13 cellular contexts compared by ENCODE assay signal in genomic region chr9:126108240-126108639, GRCh38.
DNase-seq lines count a peak whose midpoint lies in the region; ATAC-seq and TF ChIP-seq lines count a peak whose summit lies in the region.
"Had no signal": no experiment of that assay in that cellular context is flagged by ENCODE, and none has a peak within 500 bp of the region (broad histone marks: within the 10 kb centered on the region; RNA-seq: fewer than 3 reads in every experiment).

No MANE protein-coding gene starts in this region.

- no peaks in the 10 kb centered on the region for H3K36me3 Mint-ChIP-seq in natural killer cell treated with Interleukin-12 subunit alpha and Interleukin-12 subunit beta and Interleukin-15 and Interleukin-18, amount 100 ng/mL, for 72 hours
- H3K36me3 Mint-ChIP-seq in natural killer cell = no peaks in the 10 kb centered on the region
- H3K36me3 Mint-ChIP-seq: activated CD8-positive, alpha-beta memory T cell treated with anti-CD3 and anti-CD28 coated beads, Interleukin-2, amount 10 ng/mL, durations not matched to agents 7 days and 5 days had no signal

- H3K4me1 ChIP-seq in iPS DF 6.9 (ENCODE audit: control insufficient read depth, insufficient read depth, low read length) (no peaks in the 10 kb centered on the region), MM.1S (ENCODE audit: low read length) (no peaks in the 10 kb centered on the region)

- no peaks in the 10 kb centered on the region for H3F3A ChIP-seq in MM.1S (ENCODE audit: insufficient read depth, low read length)

- no peaks in the 10 kb centered on the region for H3K9me3 ChIP-seq in iPS DF 6.9 (ENCODE audit: control insufficient read depth, insufficient read depth, low read length)
- H3K9me3 ChIP-seq in MM.1S (replicated peaks; ENCODE audit: insufficient read depth, low read length) = no peaks in the 10 kb centered on the region

- H3K27ac ChIP-seq in iPS DF 6.9 (ENCODE audit: low read length) (no peak overlapping the region), MM.1S (ENCODE audit: low read length) (no peak overlapping the region)

- H3K4me3 Mint-ChIP-seq in natural killer cell treated with Interleukin-12 subunit alpha and Interleukin-12 subunit beta and Interleukin-15 and Interleukin-18, amount 100 ng/mL, for 72 hours = no peak overlapping the region
- H3K4me3 Mint-ChIP-seq in natural killer cell = no peak overlapping the region
- H3K4me3 Mint-ChIP-seq: activated CD8-positive, alpha-beta memory T cell treated with anti-CD3 and anti-CD28 coated beads, Interleukin-2, amount 10 ng/mL, durations not matched to agents 7 days and 5 days; activated naive CD8-positive, alpha-beta T cell treated with anti-CD3 and anti-CD28 coated beads, Interleukin-2, amount 10 ng/mL, durations not matched to agents 7 days and 5 days; dendritic cell treated with granulocyte-macrophage colony-stimulating factor and Interleukin-4, amounts not matched to agents 40 ng/mL and 50 ng/mL, for 4 days had no signal

- H3K27me3 Mint-ChIP-seq in natural killer cell treated with Interleukin-12 subunit alpha and Interleukin-12 subunit beta and Interleukin-15 and Interleukin-18, amount 100 ng/mL, for 72 hours = peaks cover 14 to 39% of the 10 kb centered on the region in 2 donors
- peaks cover 0 to 14% of the 10 kb centered on the region in 2 donors for H3K27me3 Mint-ChIP-seq in natural killer cell (ENCODE audit: low read depth in 2 of 2)

- no peaks in the 10 kb centered on the region for H3K9me3 Mint-ChIP-seq in natural killer cell treated with Interleukin-12 subunit alpha and Interleukin-12 subunit beta and Interleukin-15 and Interleukin-18, amount 100 ng/mL, for 72 hours
- H3K9me3 Mint-ChIP-seq in natural killer cell = no peaks in the 10 kb centered on the region
- H3K9me3 Mint-ChIP-seq: activated naive CD8-positive, alpha-beta T cell treated with anti-CD3 and anti-CD28 coated beads, Interleukin-2, amount 10 ng/mL, durations not matched to agents 7 days and 5 days; dendritic cell treated with granulocyte-macrophage colony-stimulating factor and Interleukin-4, amounts not matched to agents 40 ng/mL and 50 ng/mL, for 4 days had no signal

- H3K4me3 ChIP-seq in iPS DF 6.9 (ENCODE audit: low read length) = no peak overlapping the region
- H3K4me3 ChIP-seq in MM.1S (ENCODE audit: low read length) = no peak overlapping the region

- H3K9ac ChIP-seq in MM.1S (ENCODE audit: low read length) = no peak overlapping the region

- H2AFZ ChIP-seq in MM.1S (ENCODE audit: low read length) = no peak overlapping the region

- H3K27ac Mint-ChIP-seq in natural killer cell treated with Interleukin-12 subunit alpha and Interleukin-12 subunit beta and Interleukin-15 and Interleukin-18, amount 100 ng/mL, for 72 hours = no peak overlapping the region
- no peak overlapping the region for H3K27ac Mint-ChIP-seq in natural killer cell
- H3K27ac Mint-ChIP-seq: activated CD8-positive, alpha-beta memory T cell treated with anti-CD3 and anti-CD28 coated beads, Interleukin-2, amount 10 ng/mL, durations not matched to agents 7 days and 5 days; activated naive CD8-positive, alpha-beta T cell treated with anti-CD3 and anti-CD28 coated beads, Interleukin-2, amount 10 ng/mL, durations not matched to agents 7 days and 5 days; dendritic cell treated with granulocyte-macrophage colony-stimulating factor and Interleukin-4, amounts not matched to agents 40 ng/mL and 50 ng/mL, for 4 days had no signal

- no CpG with 5 or more reads among the region's 11 CpGs for WGBS in iPS DF 6.9 (ENCODE audit: insufficient coverage, insufficient read length)

- H4K20me1 ChIP-seq in MM.1S (ENCODE audit: insufficient read depth, low read length) = no peaks in the 10 kb centered on the region

- H3K9me2 ChIP-seq in MM.1S (replicated peaks; ENCODE audit: insufficient read depth, low read length) = no peaks in the 10 kb centered on the region

- peak; percentile 32 for DNase-seq in natural killer cell treated with Interleukin-12 subunit alpha and Interleukin-12 subunit beta and Interleukin-15 and Interleukin-18, amount 100 ng/mL, for 72 hours (ENCODE audit: low spot score)
- DNase-seq in natural killer cell (no peak), amniotic epithelial cell (ENCODE audit: low read depth) (peak; percentile 26), iPS DF 6.9 (ENCODE audit: low read depth, low spot score) (peak; percentile 11), MM.1S (no peak), NCI-H2029 (lab: John Stamatoyannopoulos, UW) (no peak), cerebellar cortex (ENCODE audit: low spot score) (no peak)
- DNase-seq: activated CD8-positive, alpha-beta memory T cell treated with anti-CD3 and anti-CD28 coated beads, Interleukin-2, amount 10 ng/mL, durations not matched to agents 7 days and 5 days; activated naive CD8-positive, alpha-beta T cell treated with anti-CD3 and anti-CD28 coated beads, Interleukin-2, amount 10 ng/mL, durations not matched to agents 7 days and 5 days; NCI-H524 treated with DMSO at 0.1 percent for 48 hours; occipital lobe had no signal

- no peak overlapping the region for H3K4me2 ChIP-seq in MM.1S (ENCODE audit: low read depth, low read length)

- H3K27me3 ChIP-seq in iPS DF 6.9 (ENCODE audit: control insufficient read depth, insufficient read depth, low read length) (no peaks in the 10 kb centered on the region), MM.1S (replicated peaks; ENCODE audit: insufficient read depth, low read length) (peaks cover 24% of the 10 kb centered on the region; the same call in 1 of the 2 replicates)

- intact Hi-C loops in natural killer cell (cut with micrococcal nuclease) = no loop called here

- no peaks in the 10 kb centered on the region for H3K79me2 ChIP-seq in MM.1S (ENCODE audit: low read length)

- H3K36me3 ChIP-seq in iPS DF 6.9 (ENCODE audit: control insufficient read depth, insufficient read depth, low read length) = no peaks in the 10 kb centered on the region
- no peaks in the 10 kb centered on the region for H3K36me3 ChIP-seq in MM.1S (replicated peaks; ENCODE audit: insufficient read depth, low read length)

- ATAC-seq in natural killer cell treated with Interleukin-12 subunit alpha and Interleukin-12 subunit beta and Interleukin-15 and Interleukin-18, amount 100 ng/mL, for 72 hours = no peak
- ATAC-seq in natural killer cell (no peak), GM19328 (IDR thresholded peaks at IDR 0.05; ENCODE audit: unreplicated experiment) (no peak)
- ATAC-seq: activated CD8-positive, alpha-beta memory T cell treated with anti-CD3 and anti-CD28 coated beads, Interleukin-2, amount 10 ng/mL, durations not matched to agents 7 days and 5 days had no signal

- TF ChIP-seq CTCF in natural killer cell (IDR thresholded peaks at IDR 0.05) (no peak), MM.1S (IDR thresholded peaks at IDR 0.05; ENCODE audit: low read length) (no peak)

- H3K4me1 Mint-ChIP-seq in natural killer cell treated with Interleukin-12 subunit alpha and Interleukin-12 subunit beta and Interleukin-15 and Interleukin-18, amount 100 ng/mL, for 72 hours (ENCODE audit: low read depth in 2 of 2) = no peaks in the 10 kb centered on the region
- no peaks in the 10 kb centered on the region for H3K4me1 Mint-ChIP-seq in natural killer cell
- H3K4me1 Mint-ChIP-seq: activated CD8-positive, alpha-beta memory T cell treated with anti-CD3 and anti-CD28 coated beads, Interleukin-2, amount 10 ng/mL, durations not matched to agents 7 days and 5 days; activated naive CD8-positive, alpha-beta T cell treated with anti-CD3 and anti-CD28 coated beads, Interleukin-2, amount 10 ng/mL, durations not matched to agents 7 days and 5 days had no signal

Comparison
In these comparisons a context has a peak if more than half of its experiments do, and no peak if none do; other contexts are left out.
1. DNase-seq: peak in natural killer cell treated with Interleukin-12 subunit alpha and Interleukin-12 subunit beta and Interleukin-15 and Interleukin-18, amount 100 ng/mL, for 72 hours (single experiment), amniotic epithelial cell (single experiment) and iPS DF 6.9 (single experiment); none in natural killer cell (single experiment), MM.1S (single experiment), NCI-H2029 (single experiment) and cerebellar cortex (single experiment).